Comparison of ENCODE assay signal across 11 cellular contexts in the genomic region with DNA sequence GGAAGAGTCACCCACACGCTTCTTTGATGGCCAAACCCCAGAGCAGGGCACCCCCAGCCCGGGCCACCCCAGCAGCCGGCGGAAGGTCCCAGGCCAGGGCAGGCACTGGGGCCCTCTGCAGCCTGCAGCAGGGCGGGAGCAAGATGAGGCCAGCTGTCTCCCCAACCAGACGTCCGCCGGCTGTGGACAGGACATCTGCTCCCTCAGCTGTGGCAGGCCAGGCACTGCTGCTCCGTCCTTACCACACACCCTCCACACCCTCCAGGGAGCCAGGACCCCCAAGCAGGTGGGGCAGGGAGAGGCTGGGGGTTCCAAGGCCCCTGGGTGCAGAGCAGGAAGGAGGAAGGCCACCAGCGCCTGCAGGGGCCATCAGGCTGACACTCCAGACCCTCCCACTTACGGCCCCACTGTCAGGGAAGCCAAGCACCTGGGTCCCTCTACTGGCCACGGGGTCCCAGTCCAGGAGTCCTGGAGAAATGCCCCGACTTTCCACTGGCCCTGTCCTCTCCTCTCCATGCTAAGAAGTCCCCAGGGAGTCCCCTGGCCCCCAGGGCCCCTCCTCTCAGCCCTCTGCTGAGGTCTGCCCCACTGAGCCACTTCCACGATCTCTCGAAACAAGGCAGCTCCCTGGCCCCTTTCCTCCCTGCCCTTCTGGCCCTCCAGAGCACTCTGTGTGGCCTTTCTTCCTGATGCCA. TPM values are rescaled to one million over a fixed set of nuclear protein-coding genes. Genes with fewer than 3 reads are reported as not detected.
A peak's percentile ranks its signal among the peaks of the same experiment; 100 is the strongest.
DNase-seq lines count a peak whose midpoint lies in the region; TF ChIP-seq lines count a peak whose summit lies in the region.
"Had no signal": no experiment of that assay in that cellular context is flagged by ENCODE, and none has a peak within 500 bp of the region (broad histone marks: within the 10 kb centered on the region; RNA-seq: fewer than 3 reads in every experiment).

No MANE protein-coding gene starts in this region.

- TF ChIP-seq CTCF in CD14-positive monocyte (IDR thresholded peaks at IDR 0.05) (no peak), endodermal cell (conservative IDR thresholded peaks at IDR 0.05) (peak; percentile 60)

- H3K36me3 Mint-ChIP-seq in CD14-positive monocyte (no peaks in the 10 kb centered on the region), endodermal cell (ENCODE audit: low read depth) (no peaks in the 10 kb centered on the region)
- H3K36me3 Mint-ChIP-seq: CD4-positive, alpha-beta memory T cell had no signal

- H3K36me3 ChIP-seq in endodermal cell (ENCODE audit: control insufficient read depth, insufficient read depth, low read length): no peaks in the 10 kb centered on the region
- peaks cover 3 to 4% of the 10 kb centered on the region in 2 experiments for H3K36me3 ChIP-seq in trophoblast cell (ENCODE audit: control insufficient read depth in 1 of 2, insufficient read depth in 2 of 2, low read length in 2 of 2)

- H3K27me3 Mint-ChIP-seq in CD14-positive monocyte (ENCODE audit: low read depth in 3 of 3) (peaks cover 16 to 22% (median 20%) of the 10 kb centered on the region in 3 donors), endodermal cell (ENCODE audit: insufficient read depth) (peaks cover 1% of the 10 kb centered on the region)

- H3K79me2 ChIP-seq in trophoblast cell (ENCODE audit: control insufficient read depth, insufficient read depth, low read length, poor library complexity): peaks cover 6% of the 10 kb centered on the region

- no peak overlapping the region for H2BK12ac ChIP-seq in trophoblast cell (ENCODE audit: low read length)

- 89 to 100% methylated on average over 1 to 15 of the region's 15 CpGs for WGBS in endodermal cell (ENCODE audit: insufficient coverage in 1 of 2, insufficient read length in 1 of 2), 2 experiments
- WGBS in trophoblast cell (ENCODE audit: extremely low coverage, insufficient coverage, insufficient read length): no CpG with 5 or more reads among the region's 15 CpGs

- H3K27me3 ChIP-seq in endodermal cell (ENCODE audit: control insufficient read depth, insufficient read depth, low read length, poor library complexity, severe bottlenecking): peaks cover 4% of the 10 kb centered on the region
- H3K27me3 ChIP-seq in trophoblast cell (ENCODE audit: insufficient read depth, low read length): no peaks in the 10 kb centered on the region

- no peak overlapping the region for H4K12ac ChIP-seq in trophoblast cell (ENCODE audit: low read depth, low read length)

- H3K23ac ChIP-seq in trophoblast cell (ENCODE audit: low read length): no peak overlapping the region

- H2BK120ac ChIP-seq in trophoblast cell (ENCODE audit: insufficient read depth, low read length, poor library complexity): no peak overlapping the region

- peaks cover 5% of the 10 kb centered on the region for H3K4me1 Mint-ChIP-seq in CD14-positive monocyte
- H3K4me1 Mint-ChIP-seq in endodermal cell: peaks cover 1% of the 10 kb centered on the region

- H3K27ac ChIP-seq in endodermal cell (ENCODE audit: low read depth, low read length): no peak overlapping the region
- H3K27ac ChIP-seq in trophoblast cell (ENCODE audit: low read depth, low read length): no peak overlapping the region

- intact Hi-C loops in CD14-positive monocyte (cut with micrococcal nuclease): no loop called here

- H3K9me3 ChIP-seq in endodermal cell (ENCODE audit: control insufficient read depth, low read length): no peaks in the 10 kb centered on the region
- H3K9me3 ChIP-seq in trophoblast cell (ENCODE audit: insufficient read depth, low read depth, low read length): peaks cover 5% of the 10 kb centered on the region

- no peak overlapping the region for H2BK5ac ChIP-seq in trophoblast cell (ENCODE audit: low read depth, low read length, poor library complexity)

- H4K8ac ChIP-seq in trophoblast cell (ENCODE audit: low read depth, low read length): no peak overlapping the region

- no peak overlapping the region for H3K14ac ChIP-seq in trophoblast cell (ENCODE audit: low read length)

- H3K18ac ChIP-seq in trophoblast cell (ENCODE audit: low read length): peak overlapping the region; percentile 44

- peak overlapping the region; percentile 2 for H3K4ac ChIP-seq in trophoblast cell (ENCODE audit: low read depth, low read length)

- H3K9ac ChIP-seq in endodermal cell (ENCODE audit: extremely low read depth, low read length, poor library complexity, severe bottlenecking) (no peak overlapping the region), trophoblast cell (ENCODE audit: low read length) (no peak overlapping the region)

- no peak overlapping the region for H3K4me2 ChIP-seq in trophoblast cell (ENCODE audit: low read length)

- no peak overlapping the region for H3K4me3 Mint-ChIP-seq in CD14-positive monocyte
- no peak overlapping the region for H3K4me3 Mint-ChIP-seq in endodermal cell
- H3K4me3 Mint-ChIP-seq: CD4-positive, alpha-beta memory T cell had no signal

- DNase-seq in CD14-positive monocyte (ENCODE audit: low spot score): peak; percentile 37
- DNase-seq in NCI-H69 (lab: John Stamatoyannopoulos, UW): peak; percentile 18
- DNase-seq in endodermal cell: peak; percentile 75
- DNase-seq in trophoblast cell: no peak
- no peak for DNase-seq in NCI-H748 treated with DMSO at 0.1 percent for 48 hours (lab: John Stamatoyannopoulos, UW)
- DNase-seq in SHP77 (lab: John Stamatoyannopoulos, UW): no peak
- no peak for DNase-seq in HK-2 (ENCODE audit: unreplicated experiment)
- DNase-seq in NCI-H187 treated with DMSO at 0.1 percent for 48 hours (lab: John Stamatoyannopoulos, UW): no peak
- DNase-seq: CD4-positive, alpha-beta memory T cell; HCEC 1CT; Karpas-422 had no signal

- peak overlapping the region; percentile 21 for H4K91ac ChIP-seq in trophoblast cell (ENCODE audit: low read depth, low read length)

- peaks cover 13% of the 10 kb centered on the region for H3K79me1 ChIP-seq in trophoblast cell (ENCODE audit: low read length)

- H3K4me3 ChIP-seq in endodermal cell (ENCODE audit: low read length): no peak overlapping the region
- no peak overlapping the region for H3K4me3 ChIP-seq in trophoblast cell (ENCODE audit: low read depth, low read length)

- H3K4me1 ChIP-seq in endodermal cell (ENCODE audit: control insufficient read depth, insufficient read depth, low read length) (no peaks in the 10 kb centered on the region), trophoblast cell (ENCODE audit: control insufficient read depth in 1 of 2, insufficient read depth in 2 of 2, low read length in 2 of 2) (peaks cover 41 to 64% of the 10 kb centered on the region in 2 experiments)

- no peak overlapping the region for H2AFZ ChIP-seq in trophoblast cell (ENCODE audit: insufficient read depth, low read length, poor library complexity)

- H3K27ac Mint-ChIP-seq in CD14-positive monocyte (no peak overlapping the region), endodermal cell (no peak overlapping the region)

- H3K9me3 Mint-ChIP-seq in CD14-positive monocyte: peaks cover 0 to 3% (median 0%) of the 10 kb centered on the region in 7 donors
- H3K9me3 Mint-ChIP-seq in endodermal cell: no peaks in the 10 kb centered on the region

- H2AK5ac ChIP-seq in trophoblast cell (ENCODE audit: low read length): no peak overlapping the region

RNA-seq across cellular contexts. Expression of gene WNT9A, which starts 5.6 kb away (rescaled TPM):
- polyA plus RNA-seq in CD14-positive monocyte: not detected
- 1 to 10 TPM; 1.2 to 1.7 TPM for total RNA-seq in endodermal cell
- 4.7 TPM for polyA plus RNA-seq in endodermal cell (2013, experiment 1 of 2)
- polyA plus RNA-seq in endodermal cell (2013, experiment 2 of 2): 5.5 TPM
- polyA plus RNA-seq in trophoblast cell (2013): 5.1 and 5.7 TPM in 2 replicates

Comparison
In these comparisons a context has a peak if more than half of its experiments do, and no peak if none do; other contexts are left out.
1. DNase-seq: peak in CD14-positive monocyte (single experiment), NCI-H69 (single experiment) and endodermal cell (single experiment); none in trophoblast cell (0 of 2), NCI-H748 treated with DMSO at 0.1 percent for 48 hours (single experiment), SHP77 (0 of 2), HK-2 (single experiment) and NCI-H187 treated with DMSO at 0.1 percent for 48 hours (single experiment).